19 cellular contexts compared by ENCODE assay signal in genomic region chr2:112173646-112174319, GRCh38. TPM values are rescaled to one million over a fixed set of nuclear protein-coding genes. Genes with fewer than 3 reads are reported as not detected.
DNase-seq lines count a peak whose midpoint lies in the region; ATAC-seq and TF ChIP-seq lines count a peak whose summit lies in the region.
"Had no signal": no experiment of that assay in that cellular context is flagged by ENCODE, and none has a peak within 500 bp of the region (broad histone marks: within the 10 kb centered on the region; RNA-seq: fewer than 3 reads in every experiment).

No MANE protein-coding gene starts in this region.

- DNase-seq in Right ventricle myocardium inferior (ENCODE audit: missing footprints): peak; percentile 57
- no peak for DNase-seq in right atrium auricular region (ENCODE audit: low spot score)
- peak; percentile 54 for DNase-seq in HK-2 (ENCODE audit: unreplicated experiment)
- no peak for DNase-seq in activated T-helper 1 cell treated with anti-CD3 and anti-CD28 coated beads, Interleukin-12 subunit alpha, Interleukin-12 subunit beta, Interleukin-2, Interleukin-4 antibody, amounts not matched to agents 30 ng/mL and 10 ng/mL and 1 ng/mL, durations not matched to agents 14 hours and 24 hours and 36 hours (ENCODE audit: low spot score)
- peak; percentile 91 for DNase-seq in renal cortical epithelial cell (ENCODE audit: low read depth)
- DNase-seq in NCI-H1092 (lab: John Stamatoyannopoulos, UW): no peak
- no peak for DNase-seq in UCSD-AML1 (lab: John Stamatoyannopoulos, UW; ENCODE audit: unreplicated experiment)
- DNase-seq: activated CD4-positive, CD25-positive, alpha-beta regulatory T cell; DMS153; foreskin fibroblast; hippocampal formation; NCI-H1436 treated with DMSO at 0.1 percent for 48 hours; psoas muscle; stimulated activated CD4-positive, alpha-beta T cell treated with anti-CD3 and anti-CD28 coated beads, Interleukin-12 subunit alpha, Interleukin-12 subunit beta, amount 100 ng/mL, for 4 hours; testis had no signal

- H3K27me3 ChIP-seq in right atrium auricular region: no peaks in the 10 kb centered on the region
- H3K27me3 ChIP-seq: breast epithelium, testis had no signal

- peaks cover 2% of the 10 kb centered on the region for H3K27me3 Mint-ChIP-seq in activated T-helper 1 cell treated with anti-CD3 and anti-CD28 coated beads, Interleukin-12 subunit alpha, Interleukin-12 subunit beta, Interleukin-2, Interleukin-4 antibody, amounts not matched to agents 30 ng/mL and 10 ng/mL and 1 ng/mL, durations not matched to agents 14 hours and 24 hours and 36 hours (ENCODE audit: insufficient read depth)

- H3K4me1 ChIP-seq in right atrium auricular region: no peaks in the 10 kb centered on the region
- H3K4me1 ChIP-seq: breast epithelium, psoas muscle, testis had no signal

- H3K36me3 ChIP-seq in right atrium auricular region: no peaks in the 10 kb centered on the region
- H3K36me3 ChIP-seq: breast epithelium had no signal

- H3K27ac ChIP-seq in right atrium auricular region: no peak overlapping the region
- H3K27ac ChIP-seq: breast epithelium, psoas muscle, testis had no signal

- peak overlapping the region; percentile 76 for H3K27ac Mint-ChIP-seq in activated T-helper 1 cell treated with anti-CD3 and anti-CD28 coated beads, Interleukin-12 subunit alpha, Interleukin-12 subunit beta, Interleukin-2, Interleukin-4 antibody, amounts not matched to agents 30 ng/mL and 10 ng/mL and 1 ng/mL, durations not matched to agents 14 hours and 24 hours and 36 hours
- H3K27ac Mint-ChIP-seq: dendritic cell treated with granulocyte-macrophage colony-stimulating factor and Interleukin-4, amounts not matched to agents 40 ng/mL and 50 ng/mL, for 4 days had no signal

- H3K4me3 ChIP-seq in right atrium auricular region: no peak overlapping the region
- H3K4me3 ChIP-seq: breast epithelium, psoas muscle, testis had no signal

- TF ChIP-seq CTCF in right atrium auricular region (IDR thresholded peaks at IDR 0.05): no peak

- peaks cover 6% of the 10 kb centered on the region for H3K36me3 Mint-ChIP-seq in activated T-helper 1 cell treated with anti-CD3 and anti-CD28 coated beads, Interleukin-12 subunit alpha, Interleukin-12 subunit beta, Interleukin-2, Interleukin-4 antibody, amounts not matched to agents 30 ng/mL and 10 ng/mL and 1 ng/mL, durations not matched to agents 14 hours and 24 hours and 36 hours (ENCODE audit: low read depth)
- H3K36me3 Mint-ChIP-seq: mesothelial cell of epicardium had no signal

- no peak overlapping the region for H3K4me3 Mint-ChIP-seq in activated T-helper 1 cell treated with anti-CD3 and anti-CD28 coated beads, Interleukin-12 subunit alpha, Interleukin-12 subunit beta, Interleukin-2, Interleukin-4 antibody, amounts not matched to agents 30 ng/mL and 10 ng/mL and 1 ng/mL, durations not matched to agents 14 hours and 24 hours and 36 hours
- H3K4me3 Mint-ChIP-seq: dendritic cell treated with granulocyte-macrophage colony-stimulating factor and Interleukin-4, amounts not matched to agents 40 ng/mL and 50 ng/mL, for 4 days; mesothelial cell of epicardium had no signal

- intact Hi-C loops in Right ventricle myocardium inferior (cut with DNase I): no loop called here
- intact Hi-C loops in activated T-helper 1 cell treated with anti-CD3 and anti-CD28 coated beads, Interleukin-12 subunit alpha, Interleukin-12 subunit beta, Interleukin-2, Interleukin-4 antibody, amounts not matched to agents 30 ng/mL and 10 ng/mL and 1 ng/mL, durations not matched to agents 14 hours and 24 hours and 36 hours (cut with micrococcal nuclease): loop anchor here (1.0 kb wide), 1 partner anchor 10 kb away; no protein-coding TSS in a partner anchor

- no peaks in the 10 kb centered on the region for H3K9me3 Mint-ChIP-seq in activated T-helper 1 cell treated with anti-CD3 and anti-CD28 coated beads, Interleukin-12 subunit alpha, Interleukin-12 subunit beta, Interleukin-2, Interleukin-4 antibody, amounts not matched to agents 30 ng/mL and 10 ng/mL and 1 ng/mL, durations not matched to agents 14 hours and 24 hours and 36 hours
- H3K9me3 Mint-ChIP-seq: dendritic cell treated with granulocyte-macrophage colony-stimulating factor and Interleukin-4, amounts not matched to agents 40 ng/mL and 50 ng/mL, for 4 days; mesothelial cell of epicardium had no signal

- peaks cover 31% of the 10 kb centered on the region for H3K4me1 Mint-ChIP-seq in activated T-helper 1 cell treated with anti-CD3 and anti-CD28 coated beads, Interleukin-12 subunit alpha, Interleukin-12 subunit beta, Interleukin-2, Interleukin-4 antibody, amounts not matched to agents 30 ng/mL and 10 ng/mL and 1 ng/mL, durations not matched to agents 14 hours and 24 hours and 36 hours (ENCODE audit: low read depth)

- H3K9me3 ChIP-seq in right atrium auricular region: no peaks in the 10 kb centered on the region
- H3K9me3 ChIP-seq: breast epithelium, psoas muscle, testis had no signal

- ATAC-seq in Right ventricle myocardium inferior (no peak), HG03108 (IDR thresholded peaks at IDR 0.05; ENCODE audit: unreplicated experiment) (no peak)
- ATAC-seq: psoas muscle had no signal

RNA-seq across cellular contexts. Expression of gene FBLN7, which starts 35.6 kb away (rescaled TPM):
- total RNA-seq in Right ventricle myocardium inferior (0.54 TPM), right atrium auricular region (1 to 10 TPM in 1 of 2 donors, under 1 TPM in 1; 0.86 to 3.5 TPM), renal cortical epithelial cell (0.15 and 0.52 TPM in 2 replicates)
- 26.4 and 29.6 TPM in 2 replicates for total RNA-seq in activated T-helper 1 cell treated with anti-CD3 and anti-CD28 coated beads, Interleukin-12 subunit alpha, Interleukin-12 subunit beta, Interleukin-2, Interleukin-4 antibody, amounts not matched to agents 30 ng/mL and 10 ng/mL and 1 ng/mL, durations not matched to agents 14 hours and 24 hours and 36 hours

Comparison
In these comparisons a context has a peak if more than half of its experiments do, and no peak if none do; other contexts are left out.
1. DNase-seq: peak in Right ventricle myocardium inferior (single experiment), HK-2 (single experiment) and renal cortical epithelial cell (single experiment); none in right atrium auricular region (single experiment), activated T-helper 1 cell treated with anti-CD3 and anti-CD28 coated beads, Interleukin-12 subunit alpha, Interleukin-12 subunit beta, Interleukin-2, Interleukin-4 antibody, amounts not matched to agents 30 ng/mL and 10 ng/mL and 1 ng/mL, durations not matched to agents 14 hours and 24 hours and 36 hours (single experiment), NCI-H1092 (single experiment) and UCSD-AML1 (single experiment).